In the genomic region with DNA sequence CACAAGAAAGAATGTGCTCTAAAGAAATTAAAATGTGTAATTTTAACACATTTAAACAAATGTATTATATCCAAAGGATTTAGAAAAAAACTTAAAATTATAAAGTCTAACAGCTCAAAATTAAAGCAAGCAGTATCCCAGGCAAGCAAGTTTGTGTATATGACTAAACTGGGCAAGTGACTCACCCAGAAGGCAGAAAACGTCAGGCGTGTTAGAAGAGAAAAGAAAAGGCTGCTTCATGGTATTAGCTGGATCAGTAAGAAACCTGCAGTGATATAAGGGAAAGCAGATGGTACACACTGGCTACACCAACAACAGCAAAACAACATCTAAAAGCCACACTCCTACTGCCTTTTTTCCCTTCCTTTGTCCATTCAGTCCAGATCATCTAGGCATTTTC, we compare ENCODE assay signal across 2 cellular contexts.
TF ChIP-seq lines count a peak whose summit lies in the region.

No MANE protein-coding gene starts in this region.

TF ChIP-seq in GM23338, 12 proteins besides CTCF, POLR2A, EP300 and RAD21:
- TF ChIP-seq, protein P1, sequence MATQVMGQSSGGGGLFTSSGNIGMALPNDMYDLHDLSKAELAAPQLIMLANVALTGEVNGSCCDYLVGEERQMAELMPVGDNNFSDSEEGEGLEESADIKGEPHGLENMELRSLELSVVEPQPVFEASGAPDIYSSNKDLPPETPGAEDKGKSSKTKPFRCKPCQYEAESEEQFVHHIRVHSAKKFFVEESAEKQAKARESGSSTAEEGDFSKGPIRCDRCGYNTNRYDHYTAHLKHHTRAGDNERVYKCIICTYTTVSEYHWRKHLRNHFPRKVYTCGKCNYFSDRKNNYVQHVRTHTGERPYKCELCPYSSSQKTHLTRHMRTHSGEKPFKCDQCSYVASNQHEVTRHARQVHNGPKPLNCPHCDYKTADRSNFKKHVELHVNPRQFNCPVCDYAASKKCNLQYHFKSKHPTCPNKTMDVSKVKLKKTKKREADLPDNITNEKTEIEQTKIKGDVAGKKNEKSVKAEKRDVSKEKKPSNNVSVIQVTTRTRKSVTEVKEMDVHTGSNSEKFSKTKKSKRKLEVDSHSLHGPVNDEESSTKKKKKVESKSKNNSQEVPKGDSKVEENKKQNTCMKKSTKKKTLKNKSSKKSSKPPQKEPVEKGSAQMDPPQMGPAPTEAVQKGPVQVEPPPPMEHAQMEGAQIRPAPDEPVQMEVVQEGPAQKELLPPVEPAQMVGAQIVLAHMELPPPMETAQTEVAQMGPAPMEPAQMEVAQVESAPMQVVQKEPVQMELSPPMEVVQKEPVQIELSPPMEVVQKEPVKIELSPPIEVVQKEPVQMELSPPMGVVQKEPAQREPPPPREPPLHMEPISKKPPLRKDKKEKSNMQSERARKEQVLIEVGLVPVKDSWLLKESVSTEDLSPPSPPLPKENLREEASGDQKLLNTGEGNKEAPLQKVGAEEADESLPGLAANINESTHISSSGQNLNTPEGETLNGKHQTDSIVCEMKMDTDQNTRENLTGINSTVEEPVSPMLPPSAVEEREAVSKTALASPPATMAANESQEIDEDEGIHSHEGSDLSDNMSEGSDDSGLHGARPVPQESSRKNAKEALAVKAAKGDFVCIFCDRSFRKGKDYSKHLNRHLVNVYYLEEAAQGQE (IDR thresholded peaks at IDR 0.05; ENCODE audit: unreplicated experiment) = no peak
- TF ChIP-seq, protein P2, sequence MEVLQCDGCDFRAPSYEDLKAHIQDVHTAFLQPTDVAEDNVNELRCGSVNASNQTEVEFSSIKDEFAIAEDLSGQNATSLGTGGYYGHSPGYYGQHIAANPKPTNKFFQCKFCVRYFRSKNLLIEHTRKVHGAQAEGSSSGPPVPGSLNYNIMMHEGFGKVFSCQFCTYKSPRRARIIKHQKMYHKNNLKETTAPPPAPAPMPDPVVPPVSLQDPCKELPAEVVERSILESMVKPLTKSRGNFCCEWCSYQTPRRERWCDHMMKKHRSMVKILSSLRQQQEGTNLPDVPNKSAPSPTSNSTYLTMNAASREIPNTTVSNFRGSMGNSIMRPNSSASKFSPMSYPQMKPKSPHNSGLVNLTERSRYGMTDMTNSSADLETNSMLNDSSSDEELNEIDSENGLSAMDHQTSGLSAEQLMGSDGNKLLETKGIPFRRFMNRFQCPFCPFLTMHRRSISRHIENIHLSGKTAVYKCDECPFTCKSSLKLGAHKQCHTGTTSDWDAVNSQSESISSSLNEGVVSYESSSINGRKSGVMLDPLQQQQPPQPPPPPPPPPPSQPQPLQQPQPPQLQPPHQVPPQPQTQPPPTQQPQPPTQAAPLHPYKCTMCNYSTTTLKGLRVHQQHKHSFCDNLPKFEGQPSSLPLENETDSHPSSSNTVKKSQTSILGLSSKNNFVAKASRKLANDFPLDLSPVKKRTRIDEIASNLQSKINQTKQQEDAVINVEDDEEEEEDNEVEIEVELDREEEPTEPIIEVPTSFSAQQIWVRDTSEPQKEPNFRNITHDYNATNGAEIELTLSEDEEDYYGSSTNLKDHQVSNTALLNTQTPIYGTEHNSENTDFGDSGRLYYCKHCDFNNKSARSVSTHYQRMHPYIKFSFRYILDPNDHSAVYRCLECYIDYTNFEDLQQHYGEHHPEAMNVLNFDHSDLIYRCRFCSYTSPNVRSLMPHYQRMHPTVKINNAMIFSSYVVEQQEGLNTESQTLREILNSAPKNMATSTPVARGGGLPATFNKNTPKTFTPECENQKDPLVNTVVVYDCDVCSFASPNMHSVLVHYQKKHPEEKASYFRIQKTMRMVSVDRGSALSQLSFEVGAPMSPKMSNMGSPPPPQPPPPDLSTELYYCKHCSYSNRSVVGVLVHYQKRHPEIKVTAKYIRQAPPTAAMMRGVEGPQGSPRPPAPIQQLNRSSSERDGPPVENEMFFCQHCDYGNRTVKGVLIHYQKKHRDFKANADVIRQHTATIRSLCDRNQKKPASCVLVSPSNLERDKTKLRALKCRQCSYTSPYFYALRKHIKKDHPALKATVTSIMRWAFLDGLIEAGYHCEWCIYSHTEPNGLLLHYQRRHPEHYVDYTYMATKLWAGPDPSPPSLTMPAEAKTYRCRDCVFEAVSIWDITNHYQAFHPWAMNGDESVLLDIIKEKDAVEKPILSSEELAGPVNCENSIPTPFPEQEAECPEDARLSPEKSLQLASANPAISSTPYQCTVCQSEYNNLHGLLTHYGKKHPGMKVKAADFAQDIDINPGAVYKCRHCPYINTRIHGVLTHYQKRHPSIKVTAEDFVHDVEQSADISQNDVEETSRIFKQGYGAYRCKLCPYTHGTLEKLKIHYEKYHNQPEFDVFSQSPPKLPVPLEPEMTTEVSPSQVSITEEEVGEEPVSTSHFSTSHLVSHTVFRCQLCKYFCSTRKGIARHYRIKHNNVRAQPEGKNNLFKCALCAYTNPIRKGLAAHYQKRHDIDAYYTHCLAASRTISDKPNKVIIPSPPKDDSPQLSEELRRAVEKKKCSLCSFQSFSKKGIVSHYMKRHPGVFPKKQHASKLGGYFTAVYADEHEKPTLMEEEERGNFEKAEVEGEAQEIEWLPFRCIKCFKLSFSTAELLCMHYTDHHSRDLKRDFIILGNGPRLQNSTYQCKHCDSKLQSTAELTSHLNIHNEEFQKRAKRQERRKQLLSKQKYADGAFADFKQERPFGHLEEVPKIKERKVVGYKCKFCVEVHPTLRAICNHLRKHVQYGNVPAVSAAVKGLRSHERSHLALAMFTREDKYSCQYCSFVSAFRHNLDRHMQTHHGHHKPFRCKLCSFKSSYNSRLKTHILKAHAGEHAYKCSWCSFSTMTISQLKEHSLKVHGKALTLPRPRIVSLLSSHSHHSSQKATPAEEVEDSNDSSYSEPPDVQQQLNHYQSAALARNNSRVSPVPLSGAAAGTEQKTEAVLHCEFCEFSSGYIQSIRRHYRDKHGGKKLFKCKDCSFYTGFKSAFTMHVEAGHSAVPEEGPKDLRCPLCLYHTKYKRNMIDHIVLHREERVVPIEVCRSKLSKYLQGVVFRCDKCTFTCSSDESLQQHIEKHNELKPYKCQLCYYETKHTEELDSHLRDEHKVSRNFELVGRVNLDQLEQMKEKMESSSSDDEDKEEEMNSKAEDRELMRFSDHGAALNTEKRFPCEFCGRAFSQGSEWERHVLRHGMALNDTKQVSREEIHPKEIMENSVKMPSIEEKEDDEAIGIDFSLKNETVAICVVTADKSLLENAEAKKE (CRISPR knock-in tag; IDR thresholded peaks at IDR 0.05) = no peak
- TF ChIP-seq, protein P3, sequence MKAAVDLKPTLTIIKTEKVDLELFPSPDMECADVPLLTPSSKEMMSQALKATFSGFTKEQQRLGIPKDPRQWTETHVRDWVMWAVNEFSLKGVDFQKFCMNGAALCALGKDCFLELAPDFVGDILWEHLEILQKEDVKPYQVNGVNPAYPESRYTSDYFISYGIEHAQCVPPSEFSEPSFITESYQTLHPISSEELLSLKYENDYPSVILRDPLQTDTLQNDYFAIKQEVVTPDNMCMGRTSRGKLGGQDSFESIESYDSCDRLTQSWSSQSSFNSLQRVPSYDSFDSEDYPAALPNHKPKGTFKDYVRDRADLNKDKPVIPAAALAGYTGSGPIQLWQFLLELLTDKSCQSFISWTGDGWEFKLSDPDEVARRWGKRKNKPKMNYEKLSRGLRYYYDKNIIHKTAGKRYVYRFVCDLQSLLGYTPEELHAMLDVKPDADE (IDR thresholded peaks at IDR 0.05) = no peak
- TF ChIP-seq NANOG (IDR thresholded peaks at IDR 0.05; ENCODE audit: borderline replicate concordance) (no peak), JUNB (IDR thresholded peaks at IDR 0.05; ENCODE audit: unreplicated experiment) (no peak)

TF ChIP-seq in endothelial cell of umbilical vein, 7 proteins besides CTCF, POLR2A, EP300 and RAD21:
- TF ChIP-seq JUN (IDR thresholded peaks at IDR 0.05; ENCODE audit: borderline replicate concordance, insufficient read depth, insufficient read length, low read depth) (no peak), FOS (IDR thresholded peaks at IDR 0.05; ENCODE audit: borderline replicate concordance, insufficient read depth, low read length) (no peak), GATA2 (IDR thresholded peaks at IDR 0.05; ENCODE audit: insufficient read depth, insufficient read length, low read depth, low read length) (no peak), MYC (IDR thresholded peaks at IDR 0.05; ENCODE audit: low read depth, low read length) (no peak), POLR2AphosphoS5 (IDR thresholded peaks at IDR 0.05; ENCODE audit: insufficient read depth, low read depth, low read length) (no peak), EZH2 (IDR thresholded peaks at IDR 0.05; ENCODE audit: borderline replicate concordance, low read depth, low read length, severe bottlenecking) (no peak)
- TF ChIP-seq, protein P4, sequence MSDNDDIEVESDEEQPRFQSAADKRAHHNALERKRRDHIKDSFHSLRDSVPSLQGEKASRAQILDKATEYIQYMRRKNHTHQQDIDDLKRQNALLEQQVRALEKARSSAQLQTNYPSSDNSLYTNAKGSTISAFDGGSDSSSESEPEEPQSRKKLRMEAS (IDR thresholded peaks at IDR 0.05; ENCODE audit: insufficient read depth, insufficient read length) = no peak
TF ChIP-seq in endothelial cell of umbilical vein: peak in this region for 0.
